1 cellular context compared by ENCODE assay signal in the genomic region with DNA sequence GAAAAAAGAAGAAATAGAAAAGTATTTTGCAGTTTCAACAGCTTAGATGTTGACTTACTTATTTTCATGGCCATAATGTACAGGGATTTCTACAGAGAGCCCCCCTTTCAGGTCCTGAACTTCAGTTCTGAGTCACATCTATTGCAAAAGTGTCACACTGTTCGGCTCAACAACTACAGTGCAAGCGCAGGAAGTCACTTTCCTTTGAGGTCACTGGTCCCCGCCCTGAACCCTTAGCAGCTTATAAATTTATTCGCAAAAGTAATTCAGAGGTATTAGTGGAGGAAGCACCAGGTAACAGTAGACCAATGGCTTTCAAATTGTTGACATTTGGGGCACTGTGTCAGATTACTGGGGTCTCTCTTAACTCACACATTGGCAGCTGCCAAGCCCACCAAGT.
TF ChIP-seq lines count a peak whose summit lies in the region.

No MANE protein-coding gene starts in this region.

TF ChIP-seq in GM23338, 12 proteins besides CTCF, POLR2A, EP300 and RAD21 (continued from another document):
- TF ChIP-seq, protein P1, sequence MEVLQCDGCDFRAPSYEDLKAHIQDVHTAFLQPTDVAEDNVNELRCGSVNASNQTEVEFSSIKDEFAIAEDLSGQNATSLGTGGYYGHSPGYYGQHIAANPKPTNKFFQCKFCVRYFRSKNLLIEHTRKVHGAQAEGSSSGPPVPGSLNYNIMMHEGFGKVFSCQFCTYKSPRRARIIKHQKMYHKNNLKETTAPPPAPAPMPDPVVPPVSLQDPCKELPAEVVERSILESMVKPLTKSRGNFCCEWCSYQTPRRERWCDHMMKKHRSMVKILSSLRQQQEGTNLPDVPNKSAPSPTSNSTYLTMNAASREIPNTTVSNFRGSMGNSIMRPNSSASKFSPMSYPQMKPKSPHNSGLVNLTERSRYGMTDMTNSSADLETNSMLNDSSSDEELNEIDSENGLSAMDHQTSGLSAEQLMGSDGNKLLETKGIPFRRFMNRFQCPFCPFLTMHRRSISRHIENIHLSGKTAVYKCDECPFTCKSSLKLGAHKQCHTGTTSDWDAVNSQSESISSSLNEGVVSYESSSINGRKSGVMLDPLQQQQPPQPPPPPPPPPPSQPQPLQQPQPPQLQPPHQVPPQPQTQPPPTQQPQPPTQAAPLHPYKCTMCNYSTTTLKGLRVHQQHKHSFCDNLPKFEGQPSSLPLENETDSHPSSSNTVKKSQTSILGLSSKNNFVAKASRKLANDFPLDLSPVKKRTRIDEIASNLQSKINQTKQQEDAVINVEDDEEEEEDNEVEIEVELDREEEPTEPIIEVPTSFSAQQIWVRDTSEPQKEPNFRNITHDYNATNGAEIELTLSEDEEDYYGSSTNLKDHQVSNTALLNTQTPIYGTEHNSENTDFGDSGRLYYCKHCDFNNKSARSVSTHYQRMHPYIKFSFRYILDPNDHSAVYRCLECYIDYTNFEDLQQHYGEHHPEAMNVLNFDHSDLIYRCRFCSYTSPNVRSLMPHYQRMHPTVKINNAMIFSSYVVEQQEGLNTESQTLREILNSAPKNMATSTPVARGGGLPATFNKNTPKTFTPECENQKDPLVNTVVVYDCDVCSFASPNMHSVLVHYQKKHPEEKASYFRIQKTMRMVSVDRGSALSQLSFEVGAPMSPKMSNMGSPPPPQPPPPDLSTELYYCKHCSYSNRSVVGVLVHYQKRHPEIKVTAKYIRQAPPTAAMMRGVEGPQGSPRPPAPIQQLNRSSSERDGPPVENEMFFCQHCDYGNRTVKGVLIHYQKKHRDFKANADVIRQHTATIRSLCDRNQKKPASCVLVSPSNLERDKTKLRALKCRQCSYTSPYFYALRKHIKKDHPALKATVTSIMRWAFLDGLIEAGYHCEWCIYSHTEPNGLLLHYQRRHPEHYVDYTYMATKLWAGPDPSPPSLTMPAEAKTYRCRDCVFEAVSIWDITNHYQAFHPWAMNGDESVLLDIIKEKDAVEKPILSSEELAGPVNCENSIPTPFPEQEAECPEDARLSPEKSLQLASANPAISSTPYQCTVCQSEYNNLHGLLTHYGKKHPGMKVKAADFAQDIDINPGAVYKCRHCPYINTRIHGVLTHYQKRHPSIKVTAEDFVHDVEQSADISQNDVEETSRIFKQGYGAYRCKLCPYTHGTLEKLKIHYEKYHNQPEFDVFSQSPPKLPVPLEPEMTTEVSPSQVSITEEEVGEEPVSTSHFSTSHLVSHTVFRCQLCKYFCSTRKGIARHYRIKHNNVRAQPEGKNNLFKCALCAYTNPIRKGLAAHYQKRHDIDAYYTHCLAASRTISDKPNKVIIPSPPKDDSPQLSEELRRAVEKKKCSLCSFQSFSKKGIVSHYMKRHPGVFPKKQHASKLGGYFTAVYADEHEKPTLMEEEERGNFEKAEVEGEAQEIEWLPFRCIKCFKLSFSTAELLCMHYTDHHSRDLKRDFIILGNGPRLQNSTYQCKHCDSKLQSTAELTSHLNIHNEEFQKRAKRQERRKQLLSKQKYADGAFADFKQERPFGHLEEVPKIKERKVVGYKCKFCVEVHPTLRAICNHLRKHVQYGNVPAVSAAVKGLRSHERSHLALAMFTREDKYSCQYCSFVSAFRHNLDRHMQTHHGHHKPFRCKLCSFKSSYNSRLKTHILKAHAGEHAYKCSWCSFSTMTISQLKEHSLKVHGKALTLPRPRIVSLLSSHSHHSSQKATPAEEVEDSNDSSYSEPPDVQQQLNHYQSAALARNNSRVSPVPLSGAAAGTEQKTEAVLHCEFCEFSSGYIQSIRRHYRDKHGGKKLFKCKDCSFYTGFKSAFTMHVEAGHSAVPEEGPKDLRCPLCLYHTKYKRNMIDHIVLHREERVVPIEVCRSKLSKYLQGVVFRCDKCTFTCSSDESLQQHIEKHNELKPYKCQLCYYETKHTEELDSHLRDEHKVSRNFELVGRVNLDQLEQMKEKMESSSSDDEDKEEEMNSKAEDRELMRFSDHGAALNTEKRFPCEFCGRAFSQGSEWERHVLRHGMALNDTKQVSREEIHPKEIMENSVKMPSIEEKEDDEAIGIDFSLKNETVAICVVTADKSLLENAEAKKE (CRISPR knock-in tag; IDR thresholded peaks at IDR 0.05) = no peak
- no peak for TF ChIP-seq EZH2 (IDR thresholded peaks at IDR 0.05; ENCODE audit: low read depth, unreplicated experiment)
- TF ChIP-seq EZH2phosphoT487 (IDR thresholded peaks at IDR 0.05; ENCODE audit: unreplicated experiment) = no peak
- TF ChIP-seq, protein P2, sequence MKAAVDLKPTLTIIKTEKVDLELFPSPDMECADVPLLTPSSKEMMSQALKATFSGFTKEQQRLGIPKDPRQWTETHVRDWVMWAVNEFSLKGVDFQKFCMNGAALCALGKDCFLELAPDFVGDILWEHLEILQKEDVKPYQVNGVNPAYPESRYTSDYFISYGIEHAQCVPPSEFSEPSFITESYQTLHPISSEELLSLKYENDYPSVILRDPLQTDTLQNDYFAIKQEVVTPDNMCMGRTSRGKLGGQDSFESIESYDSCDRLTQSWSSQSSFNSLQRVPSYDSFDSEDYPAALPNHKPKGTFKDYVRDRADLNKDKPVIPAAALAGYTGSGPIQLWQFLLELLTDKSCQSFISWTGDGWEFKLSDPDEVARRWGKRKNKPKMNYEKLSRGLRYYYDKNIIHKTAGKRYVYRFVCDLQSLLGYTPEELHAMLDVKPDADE (IDR thresholded peaks at IDR 0.05) = no peak
- no peak for TF ChIP-seq ZNF331 (CRISPR knock-in tag; IDR thresholded peaks at IDR 0.05; ENCODE audit: low read depth)
- no peak for TF ChIP-seq STAT1 (IDR thresholded peaks at IDR 0.05; ENCODE audit: unreplicated experiment)
- TF ChIP-seq POLR2AphosphoS5 (IDR thresholded peaks at IDR 0.05; ENCODE audit: low read depth) = no peak
- no peak for TF ChIP-seq NANOG (IDR thresholded peaks at IDR 0.05; ENCODE audit: borderline replicate concordance)
- no peak for TF ChIP-seq JUNB (IDR thresholded peaks at IDR 0.05; ENCODE audit: unreplicated experiment)
